ENCODE assay signal across 39 cellular contexts in genomic region chr11:259374-259773, GRCh38. TPM values are rescaled to one million over a fixed set of nuclear protein-coding genes. Genes with fewer than 3 reads are reported as not detected.
"Had no signal": no experiment of that assay in that cellular context is flagged by ENCODE, and none has a peak within 500 bp of the region (broad histone marks: within the 10 kb centered on the region; RNA-seq: fewer than 3 reads in every experiment).

No MANE protein-coding gene starts in this region.

- H3K9me3 ChIP-seq: adrenal gland, body of pancreas, breast epithelium had no signal

- DNase-seq: activated B cell treated with CpG ODN at 0.5 μM for 24 hours; activated CD4-positive, alpha-beta memory T cell treated with anti-CD3 and anti-CD28 coated beads for 36 hours; activated CD4-positive, alpha-beta T cell treated with anti-CD3 and anti-CD28 coated beads for 4 hours; activated CD4-positive, alpha-beta T cell treated with anti-CD3 and anti-CD28 coated beads, Interleukin-2, amount 10 ng/mL, durations not matched to agents 24 days and 14 days; activated CD4-positive, alpha-beta T cell treated with anti-CD3 and anti-CD28 coated beads, Interleukin-2, amount 50 U/mL, for 1 hour; activated CD4-positive, alpha-beta T cell treated with anti-CD3 and anti-CD28 coated beads, Interleukin-2, amount 50 U/mL, for 4 hours; activated CD4-positive, CD25-positive, alpha-beta regulatory T cell treated with anti-CD3 and anti-CD28 coated beads, Interleukin-2, amount 50 U/mL, for 72 hours; activated CD8-positive, alpha-beta memory T cell treated with anti-CD3 and anti-CD28 coated beads, Interleukin-2, amount 50 U/mL, for 4 hours; activated CD8-positive, alpha-beta T cell treated with anti-CD3 and anti-CD28 coated beads for 36 hours; activated effector memory CD4-positive, alpha-beta T cell treated with anti-CD3 and anti-CD28 coated beads, Interleukin-2, amount 50 U/mL, for 16 hours; activated gamma-delta T cell treated with Interleukin-2 at 50 U/mL for 16 hours; activated naive CD4-positive, alpha-beta T cell; activated naive CD4-positive, alpha-beta T cell treated with anti-CD3 and anti-CD28 coated beads for 36 hours; activated naive CD4-positive, alpha-beta T cell treated with anti-CD3 and anti-CD28 coated beads, Interleukin-2, amount 50 U/mL, for 16 hours; activated naive CD8-positive, alpha-beta T cell treated with anti-CD3 and anti-CD28 coated beads for 36 hours; activated T-cell treated with anti-CD3 and anti-CD28 coated beads for 4 hours; activated T-cell treated with anti-CD3 and anti-CD28 coated beads, Interleukin-2, amount 50 U/mL, for 1 hour; activated T-cell treated with anti-CD3 and anti-CD28 coated beads, Interleukin-2, amount 50 U/mL, for 4 hours; activated T-cell treated with anti-CD3 and anti-CD28 coated beads, Interleukin-2, amount 50 U/mL, for 72 hours; amniotic stem cell; aorta; body of pancreas; brain microvascular endothelial cell; central memory CD4-positive, alpha-beta T cell; T-cell; T-helper 2 cell; T-helper 9 cell had no signal

- H3K4me1 Mint-ChIP-seq: activated CD4-positive, alpha-beta T cell treated with anti-CD3 and anti-CD28 coated beads, Interleukin-2, amount 10 ng/mL, durations not matched to agents 24 days and 14 days had no signal

- H3K4me1 ChIP-seq: adrenal gland, body of pancreas, breast epithelium had no signal

- H3K27me3 Mint-ChIP-seq: activated B cell treated with CpG ODN at 0.5 μM for 24 hours; activated CD4-positive, alpha-beta memory T cell treated with anti-CD3 and anti-CD28 coated beads for 36 hours; activated CD4-positive, alpha-beta T cell treated with anti-CD3 and anti-CD28 coated beads, Interleukin-2, amount 10 ng/mL, durations not matched to agents 24 days and 14 days; activated CD8-positive, alpha-beta T cell treated with anti-CD3 and anti-CD28 coated beads for 36 hours; activated naive CD8-positive, alpha-beta T cell treated with anti-CD3 and anti-CD28 coated beads for 36 hours; activated T-helper 17 cell treated with anti-CD3 and anti-CD28 coated beads, Interleukin-2, amount 50 U/mL, for 72 hours had no signal

- ATAC-seq: activated CD8-positive, alpha-beta T cell treated with anti-CD3 and anti-CD28 coated beads for 36 hours; activated naive CD4-positive, alpha-beta T cell treated with anti-CD3 and anti-CD28 coated beads, Interleukin-2, amount 50 U/mL, for 72 hours; activated T-cell treated with anti-CD3 and anti-CD28 coated beads, Interleukin-2, amount 50 U/mL, for 4 hours; activated T-cell treated with anti-CD3 and anti-CD28 coated beads, Interleukin-2, amount 50 U/mL, for 72 hours; activated T-helper 17 cell treated with anti-CD3 and anti-CD28 coated beads, Interleukin-2, amount 50 U/mL, for 72 hours; body of pancreas; T-cell had no signal

- H3K4me3 ChIP-seq: adrenal gland, body of pancreas, breast epithelium had no signal

- H3K36me3 ChIP-seq: adrenal gland, brain microvascular endothelial cell, breast epithelium had no signal

- H3K27ac Mint-ChIP-seq: activated B cell treated with CpG ODN at 0.5 μM for 24 hours; activated CD4-positive, alpha-beta memory T cell treated with anti-CD3 and anti-CD28 coated beads for 36 hours; activated CD4-positive, alpha-beta T cell treated with anti-CD3 and anti-CD28 coated beads, Interleukin-2, amount 10 ng/mL, durations not matched to agents 24 days and 14 days; activated CD8-positive, alpha-beta T cell treated with anti-CD3 and anti-CD28 coated beads for 36 hours; activated naive CD4-positive, alpha-beta T cell treated with anti-CD3 and anti-CD28 coated beads for 36 hours; activated naive CD8-positive, alpha-beta T cell treated with anti-CD3 and anti-CD28 coated beads for 36 hours; activated T-cell treated with anti-CD3 and anti-CD28 coated beads, Interleukin-2, amount 50 U/mL, for 72 hours; activated T-helper 1 cell treated with anti-CD3 and anti-CD28 coated beads, Interleukin-12 subunit alpha, Interleukin-12 subunit beta, Interleukin-2, Interleukin-4 antibody, amounts not matched to agents 30 ng/mL and 10 ng/mL and 1 ng/mL, durations not matched to agents 14 hours and 24 hours and 36 hours; activated T-helper 17 cell treated with anti-CD3 and anti-CD28 coated beads, Interleukin-2, amount 50 U/mL, for 72 hours; T-cell; T-helper 1 cell treated with Interleukin-12 subunit alpha and Interleukin-12 subunit beta and Interleukin-4 antibody, amounts not matched to agents 30 μg/mL and 1 μg/mL, for 36 hours; T-helper 2 cell treated with Interferon-gamma antibody and Interleukin-4, amounts not matched to agents 5 μg/mL and 100 μg/mL, for 36 hours had no signal

- H3K9me3 Mint-ChIP-seq: activated CD4-positive, alpha-beta memory T cell treated with anti-CD3 and anti-CD28 coated beads for 36 hours; activated CD4-positive, alpha-beta T cell treated with anti-CD3 and anti-CD28 coated beads, Interleukin-2, amount 10 ng/mL, durations not matched to agents 24 days and 14 days; activated CD8-positive, alpha-beta T cell treated with anti-CD3 and anti-CD28 coated beads for 36 hours; activated naive CD4-positive, alpha-beta T cell treated with anti-CD3 and anti-CD28 coated beads for 36 hours; activated naive CD4-positive, alpha-beta T cell treated with anti-CD3 and anti-CD28 coated beads, Interleukin-2, amount 50 U/mL, for 72 hours; activated naive CD8-positive, alpha-beta T cell treated with anti-CD3 and anti-CD28 coated beads for 36 hours; activated T-cell treated with anti-CD3 and anti-CD28 coated beads, Interleukin-2, amount 50 U/mL, for 4 hours; activated T-cell treated with anti-CD3 and anti-CD28 coated beads, Interleukin-2, amount 50 U/mL, for 72 hours; activated T-helper 1 cell treated with anti-CD3 and anti-CD28 coated beads, Interleukin-12 subunit alpha, Interleukin-12 subunit beta, Interleukin-2, Interleukin-4 antibody, amounts not matched to agents 30 ng/mL and 10 ng/mL and 1 ng/mL, durations not matched to agents 14 hours and 24 hours and 36 hours; activated T-helper 17 cell treated with anti-CD3 and anti-CD28 coated beads, Interleukin-2, amount 50 U/mL, for 72 hours; T-cell; T-helper 2 cell treated with Interferon-gamma antibody and Interleukin-4, amounts not matched to agents 5 μg/mL and 100 μg/mL, for 36 hours had no signal

- H3K36me3 Mint-ChIP-seq: activated CD4-positive, alpha-beta memory T cell treated with anti-CD3 and anti-CD28 coated beads for 36 hours; activated naive CD4-positive, alpha-beta T cell treated with anti-CD3 and anti-CD28 coated beads, Interleukin-2, amount 50 U/mL, for 72 hours; activated naive CD8-positive, alpha-beta T cell treated with anti-CD3 and anti-CD28 coated beads for 36 hours; T-cell had no signal

- H3K27ac ChIP-seq: adrenal gland, body of pancreas, brain microvascular endothelial cell, breast epithelium, VCaP had no signal

- H3K27me3 ChIP-seq: adrenal gland, body of pancreas, brain microvascular endothelial cell, breast epithelium had no signal

- H3K4me3 Mint-ChIP-seq: activated B cell treated with CpG ODN at 0.5 μM for 24 hours; activated CD4-positive, alpha-beta memory T cell treated with anti-CD3 and anti-CD28 coated beads for 36 hours; activated CD4-positive, alpha-beta T cell treated with anti-CD3 and anti-CD28 coated beads, Interleukin-2, amount 10 ng/mL, durations not matched to agents 24 days and 14 days; activated CD8-positive, alpha-beta T cell treated with anti-CD3 and anti-CD28 coated beads for 36 hours; activated naive CD4-positive, alpha-beta T cell treated with anti-CD3 and anti-CD28 coated beads for 36 hours; activated naive CD8-positive, alpha-beta T cell treated with anti-CD3 and anti-CD28 coated beads for 36 hours; activated T-cell treated with anti-CD3 and anti-CD28 coated beads, Interleukin-2, amount 50 U/mL, for 4 hours; activated T-cell treated with anti-CD3 and anti-CD28 coated beads, Interleukin-2, amount 50 U/mL, for 72 hours; activated T-helper 1 cell treated with anti-CD3 and anti-CD28 coated beads, Interleukin-12 subunit alpha, Interleukin-12 subunit beta, Interleukin-2, Interleukin-4 antibody, amounts not matched to agents 30 ng/mL and 10 ng/mL and 1 ng/mL, durations not matched to agents 14 hours and 24 hours and 36 hours; activated T-helper 17 cell treated with anti-CD3 and anti-CD28 coated beads, Interleukin-2, amount 50 U/mL, for 72 hours; T-cell; T-helper 1 cell treated with Interleukin-12 subunit alpha and Interleukin-12 subunit beta and Interleukin-4 antibody, amounts not matched to agents 30 μg/mL and 1 μg/mL, for 36 hours; T-helper 2 cell treated with Interferon-gamma antibody and Interleukin-4, amounts not matched to agents 5 μg/mL and 100 μg/mL, for 36 hours had no signal

RNA-seq across cellular contexts. Expression of gene NLRP6, which starts 18.8 kb away (rescaled TPM):
- total RNA-seq: astrocyte, cerebellum had no signal

RNA-seq across cellular contexts. Expression of gene IFITM5, which starts 40.0 kb away (rescaled TPM):
- total RNA-seq: activated B cell treated with CpG ODN at 0.5 μM for 24 hours; activated CD4-positive, alpha-beta memory T cell treated with anti-CD3 and anti-CD28 coated beads for 36 hours; activated CD4-positive, alpha-beta T cell treated with anti-CD3 and anti-CD28 coated beads, Interleukin-2, amount 10 ng/mL, durations not matched to agents 24 days and 14 days; activated CD8-positive, alpha-beta memory T cell treated with anti-CD3 and anti-CD28 coated beads for 36 hours; activated CD8-positive, alpha-beta T cell treated with anti-CD3 and anti-CD28 coated beads for 36 hours; activated naive CD4-positive, alpha-beta T cell treated with anti-CD3 and anti-CD28 coated beads for 36 hours; activated naive CD4-positive, alpha-beta T cell treated with anti-CD3 and anti-CD28 coated beads, Interleukin-2, amount 50 U/mL, for 72 hours; activated naive CD8-positive, alpha-beta T cell treated with anti-CD3 and anti-CD28 coated beads for 36 hours; activated T-cell treated with anti-CD3 and anti-CD28 coated beads, Interleukin-2, amount 50 U/mL, for 4 hours; activated T-cell treated with anti-CD3 and anti-CD28 coated beads, Interleukin-2, amount 50 U/mL, for 72 hours; activated T-helper 1 cell treated with anti-CD3 and anti-CD28 coated beads, Interleukin-12 subunit alpha, Interleukin-12 subunit beta, Interleukin-2, Interleukin-4 antibody, amounts not matched to agents 30 ng/mL and 10 ng/mL and 1 ng/mL, durations not matched to agents 14 hours and 24 hours and 36 hours; activated T-helper 17 cell treated with anti-CD3 and anti-CD28 coated beads, Interleukin-2, amount 50 U/mL, for 72 hours; adrenal gland; aorta; astrocyte; body of pancreas; breast epithelium; cardiac septum; cerebellum; T-cell had no signal
